Comparison of ENCODE assay signal across 9 cellular contexts in the genomic region with DNA sequence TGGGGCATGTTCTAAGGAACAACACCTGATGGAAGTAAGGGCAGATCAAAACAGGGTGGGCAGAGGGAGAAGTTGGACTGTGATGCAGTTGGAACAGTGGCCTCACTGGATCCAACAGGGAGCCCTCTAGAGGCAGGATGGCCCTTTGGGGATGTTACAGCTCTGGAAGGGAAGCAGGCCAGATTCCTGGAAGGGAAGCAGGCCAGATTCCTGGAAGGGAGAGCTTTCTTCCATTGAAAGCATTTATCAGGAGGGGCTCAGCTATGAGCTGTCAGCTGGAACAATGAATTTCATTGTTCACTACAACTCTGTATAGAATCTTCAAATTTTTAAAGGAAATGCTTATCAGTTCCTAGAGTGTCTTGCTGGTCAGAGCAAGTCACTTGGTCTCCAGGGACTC. TPM values are rescaled to one million over a fixed set of nuclear protein-coding genes. Genes with fewer than 3 reads are reported as not detected.
DNase-seq lines count a peak whose midpoint lies in the region; ATAC-seq, FAIRE-seq and TF ChIP-seq lines count a peak whose summit lies in the region.
"Had no signal": no experiment of that assay in that cellular context is flagged by ENCODE, and none has a peak within 500 bp of the region (broad histone marks: within the 10 kb centered on the region; RNA-seq: fewer than 3 reads in every experiment).

No MANE protein-coding gene starts in this region.

- H3K9ac ChIP-seq in adipocyte (ENCODE audit: low read length) (no peak overlapping the region), keratinocyte (ENCODE audit: control insufficient read depth, extremely low read depth, insufficient read depth, low read length) (no peak overlapping the region)

- H3K4me3 ChIP-seq in H7 (ENCODE audit: insufficient read depth, low read depth, low read length), result no peak overlapping the region
- H3K4me3 ChIP-seq in adipocyte (ENCODE audit: low read length), result no peak overlapping the region
- no peak overlapping the region for H3K4me3 ChIP-seq in keratinocyte (ENCODE audit: control insufficient read depth in 2 of 3, extremely low read depth in 1 of 3, insufficient read depth in 2 of 3, low read depth in 1 of 3, low read length in 3 of 3)

- H3K27ac ChIP-seq in 22Rv1 (no peak overlapping the region), keratinocyte (ENCODE audit: control insufficient read depth, insufficient read depth, low read length) (no peak overlapping the region)

- H3K9me3 ChIP-seq in adipocyte (ENCODE audit: control insufficient read depth, low read length), result no peaks in the 10 kb centered on the region
- H3K9me3 ChIP-seq in keratinocyte (ENCODE audit: control insufficient read depth, low read depth, low read length), result no peaks in the 10 kb centered on the region

- H2AFZ ChIP-seq in keratinocyte (ENCODE audit: control insufficient read depth, low read length), result no peak overlapping the region

- no peaks in the 10 kb centered on the region for H3K9me1 ChIP-seq in keratinocyte (ENCODE audit: control insufficient read depth, extremely low read depth, insufficient read depth, low read length)

- DNase-seq in H7 (peak; percentile 41), adipocyte (ENCODE audit: low read depth) (peak; percentile 42), keratinocyte (ENCODE audit: low read depth, low spot score) (no peak), DMS153 treated with DMSO at 0.1 percent for 48 hours (lab: John Stamatoyannopoulos, UW; ENCODE audit: unreplicated experiment) (no peak), AG08396 (ENCODE audit: low spot score) (no peak)
- DNase-seq: CD4-positive, CD25-positive, alpha-beta regulatory T cell had no signal

- no peaks in the 10 kb centered on the region for H3K27me3 ChIP-seq in H7 (ENCODE audit: control insufficient read depth, insufficient read depth, low read length)
- no peaks in the 10 kb centered on the region for H3K27me3 ChIP-seq in adipocyte (replicated peaks; ENCODE audit: control insufficient read depth, insufficient read depth, low read length)
- H3K27me3 ChIP-seq in keratinocyte (ENCODE audit: control insufficient read depth, extremely low read depth, insufficient read depth, low read length), result no peaks in the 10 kb centered on the region

- FAIRE-seq in keratinocyte (lab: Jason Lieb, UNC), result peak; percentile 63

- H3K4me2 ChIP-seq in keratinocyte (ENCODE audit: control insufficient read depth, extremely low read depth, insufficient read depth, low read depth, low read length), result no peak overlapping the region

- no peaks in the 10 kb centered on the region for H3K36me3 ChIP-seq in H7 (replicated peaks; ENCODE audit: control insufficient read depth, insufficient read depth, low read length)
- no peaks in the 10 kb centered on the region for H3K36me3 ChIP-seq in adipocyte (ENCODE audit: control insufficient read depth, insufficient read depth, low read length, severe bottlenecking)
- H3K36me3 ChIP-seq in keratinocyte (ENCODE audit: control insufficient read depth in 2 of 2, extremely low read depth in 1 of 2, insufficient read depth in 2 of 2, low read length in 2 of 2), result no peaks in the 10 kb centered on the region

- ATAC-seq in GM21515 (IDR thresholded peaks at IDR 0.05; ENCODE audit: unreplicated experiment) (no peak), HG03139 (IDR thresholded peaks at IDR 0.05; ENCODE audit: unreplicated experiment) (no peak)

- H3K79me2 ChIP-seq in keratinocyte (ENCODE audit: control insufficient read depth, insufficient read depth, low read length), result no peaks in the 10 kb centered on the region

- H4K20me1 ChIP-seq in keratinocyte (ENCODE audit: control insufficient read depth, extremely low read depth, insufficient read depth, low read length), result no peaks in the 10 kb centered on the region

- peaks cover 20% of the 10 kb centered on the region for H3K4me1 ChIP-seq in adipocyte (ENCODE audit: control insufficient read depth, insufficient read depth, low read length)
- H3K4me1 ChIP-seq in keratinocyte (ENCODE audit: control insufficient read depth, extremely low read depth, insufficient read depth, low read length), result no peaks in the 10 kb centered on the region

- dilution Hi-C loops in keratinocyte (cut with MboI; ENCODE audit: extremely low pct_ligation_motif_present, low sequenced_read_pairs), result no loop called here

- TF ChIP-seq CTCF in 22Rv1 (IDR thresholded peaks at IDR 0.05), result peak; percentile 59
- TF ChIP-seq CTCF in keratinocyte (optimal IDR thresholded peaks at IDR 0.05 in 1 of 3, IDR thresholded peaks at IDR 0.05 in 1 of 3, conservative IDR thresholded peaks at IDR 0.05 in 1 of 3; ENCODE audit: extremely low read depth in 1 of 3, insufficient read depth in 2 of 3, low read length in 3 of 3), result peak; percentile 58 to 84 (median 78)

RNA-seq across cellular contexts. Expression of gene IL15, which starts 17.7 kb away (rescaled TPM):
- total RNA-seq in H7 (2014; rRNA removed; shearing (Covaris generic)), result 1.4 and 1.7 TPM in 2 replicates
- 0.70 to 1.4 TPM (median 0.99 TPM) in 3 replicates for polyA plus RNA-seq in keratinocyte
- polyA plus RNA-seq in keratinocyte (2011; ENCODE audit: low read depth), result not detected
- polyA plus RNA-seq in keratinocyte (2011; cell fraction: cytosol; rRNA removed), result 0.60 and 0.74 TPM in 2 replicates
- polyA plus RNA-seq in keratinocyte (2011; cell fraction: nucleus; rRNA removed), result 1.2 and 2.7 TPM in 2 replicates
- 0.38 and 0.78 TPM in 2 replicates for polyA plus RNA-seq in keratinocyte (2012; ENCODE audit: low replicate concordance)
- polyA minus RNA-seq in keratinocyte, result 0.43 to 1.2 TPM (median 0.49 TPM) in 3 replicates
- not detected for polyA minus RNA-seq in keratinocyte (2011; cell fraction: cytosol; rRNA and poly(A)+ RNA removed)
- 1.5 and 2.0 TPM in 2 replicates for polyA minus RNA-seq in keratinocyte (2011; cell fraction: nucleus; rRNA and poly(A)+ RNA removed)

Comparison
In these comparisons a context has a peak if more than half of its experiments do, and no peak if none do; other contexts are left out.
1. DNase-seq: peak in H7 (single experiment) and adipocyte (single experiment); none in keratinocyte (single experiment), DMS153 treated with DMSO at 0.1 percent for 48 hours (single experiment) and AG08396 (single experiment).